In the genomic region with DNA sequence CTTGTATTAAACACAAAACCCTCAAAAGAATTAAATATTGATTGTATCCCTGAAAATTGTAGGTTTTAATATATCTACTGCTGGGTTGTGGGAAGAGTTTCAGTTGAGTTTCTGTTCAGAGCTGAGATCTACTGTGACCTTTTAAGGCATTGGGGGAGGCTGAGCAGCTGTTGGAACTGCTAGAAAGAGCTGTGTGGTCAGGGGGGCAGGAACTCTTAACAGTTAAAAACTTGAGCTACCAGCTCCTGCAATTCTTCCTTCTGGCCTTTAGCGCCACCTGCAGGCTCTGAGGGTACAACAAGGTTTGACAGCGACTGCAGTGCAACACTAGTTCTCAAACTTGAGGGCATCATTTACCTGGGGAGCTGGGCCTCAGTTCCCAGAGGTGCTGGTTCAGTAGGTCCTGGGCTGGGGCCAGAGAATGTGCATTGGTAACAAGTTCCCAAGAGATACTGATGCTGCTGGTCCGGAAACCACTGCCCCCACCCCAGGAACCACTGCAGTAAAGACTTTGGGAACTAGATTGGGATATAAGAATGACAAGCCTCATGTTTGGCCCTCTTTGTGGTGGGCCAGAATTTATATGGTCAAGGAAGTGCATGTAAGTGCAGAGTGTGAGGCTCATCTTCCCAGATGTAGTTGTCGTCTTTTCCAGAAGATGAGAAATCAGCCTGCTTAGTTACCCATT, we compare ENCODE assay signal across 8 cellular contexts. TPM values are rescaled to one million over a fixed set of nuclear protein-coding genes. Genes with fewer than 3 reads are reported as not detected.
DNase-seq lines count a peak whose midpoint lies in the region; ATAC-seq, FAIRE-seq and TF ChIP-seq lines count a peak whose summit lies in the region.

No MANE protein-coding gene starts in this region.

- no peaks in the 10 kb centered on the region for H3K36me3 ChIP-seq in H1 (ENCODE audit: control insufficient read depth in 2 of 4, insufficient read depth in 4 of 4, low read length in 3 of 4)

- H3K18ac ChIP-seq in H1 (ENCODE audit: extremely low read depth, low read length), result no peak overlapping the region

- no peak overlapping the region for H3K56ac ChIP-seq in H1 (replicated peaks; ENCODE audit: insufficient read length, low read depth, low read length)

- POLR2A ChIA-PET in H1 (lab: Charles Lee; ENCODE audit: partially characterized antibody), result interaction anchor here (0.7 to 1.2 kb wide), 3 partner anchors 64 to 914 kb away, joined by 3 to 4 read pairs (median 3); no protein-coding TSS in a partner anchor

- H2AK5ac ChIP-seq in H1 (ENCODE audit: low read depth, low read length), result no peak overlapping the region

- H3K23me2 ChIP-seq in H1 (ENCODE audit: low read depth, low read length), result peaks cover 10% of the 10 kb centered on the region; the same call in 1 of the 2 replicates

- no peaks in the 10 kb centered on the region for H4K20me1 ChIP-seq in H1 (replicated peaks in 1 of 2; ENCODE audit: control insufficient read depth in 1 of 2, insufficient read depth in 2 of 2, low read length in 2 of 2)

- H3K4me3 ChIP-seq in H1 (ENCODE audit: extremely low read depth in 1 of 4, insufficient read depth in 2 of 4, low read depth in 3 of 4, low read length in 4 of 4), result peak overlapping the region in 1 of 4 experiments; percentile 69; a peak in 1 of 8 replicates

- no peak overlapping the region for H2BK5ac ChIP-seq in H1 (ENCODE audit: low read depth, low read length)

- no peak overlapping the region for H3K23ac ChIP-seq in H1 (ENCODE audit: insufficient read length)

- FAIRE-seq in H1 (lab: Jason Lieb, UNC), result peak; percentile 88

- no peak overlapping the region for H4K5ac ChIP-seq in H1 (ENCODE audit: insufficient read length, low read depth, low read length)

- H3K9ac ChIP-seq in H1 (replicated peaks in 1 of 4; ENCODE audit: extremely low read depth in 1 of 4, low read depth in 3 of 4, low read length in 3 of 4), result no peak overlapping the region

- H3K4me3 Mint-ChIP-seq in mesothelial cell of epicardium, result peak overlapping the region; percentile 30

- H4K91ac ChIP-seq in H1 (replicated peaks; ENCODE audit: insufficient read length, low read length), result no peak overlapping the region

- no peak for TF ChIP-seq POLR2A in H1 (IDR thresholded peaks at IDR 0.05; ENCODE audit: control extremely low read depth in 1 of 2, low read depth in 2 of 2, low read length in 2 of 2)

- H2AFZ ChIP-seq in H1 (ENCODE audit: low read length), result no peak overlapping the region

- H3K4me1 ChIP-seq in H1 (replicated peaks in 1 of 4; ENCODE audit: control insufficient read depth in 3 of 4, insufficient read depth in 4 of 4, low read length in 3 of 4), result peaks cover 10 to 21% (median 15%) of the 10 kb centered on the region in 4 experiments; a peak in 6 of 7 replicates

- TF ChIP-seq EP300 in H1 (IDR thresholded peaks at IDR 0.05; ENCODE audit: borderline replicate concordance in 1 of 2, low read depth in 2 of 2, low read length in 2 of 2), result peak in 1 of 2 experiments; percentile 97; a peak in 1 of 3 replicates

- 0 out of 2 replicates have a peak overlapping the region, but pooled peaks have one; percentile 13 for H2BK15ac ChIP-seq in H1 (ENCODE audit: low read length)

- H2BK20ac ChIP-seq in H1 (ENCODE audit: low read length), result no peak overlapping the region

- 33% methylated on average over 4 of the region's 4 CpGs; no CpG with 5 or more reads in 1 of the 2 experiments for WGBS in H1 (ENCODE audit: extremely low coverage in 1 of 2, insufficient coverage in 1 of 2, insufficient read length in 1 of 2, insufficient replicate concordance in 2 of 2, low coverage in 1 of 2, low lambda C conversion rate in 2 of 2, missing lambda C conversion rate in 1 of 2), 2 experiments

- H3K79me1 ChIP-seq in H1 (ENCODE audit: low read depth, low read length), result peaks cover 4% of the 10 kb centered on the region

- H3K36me3 Mint-ChIP-seq in mesothelial cell of epicardium, result no peaks in the 10 kb centered on the region

- no peaks in the 10 kb centered on the region for H3K9me3 ChIP-seq in H1 (ENCODE audit: insufficient read depth in 2 of 2, low read depth in 1 of 2, low read length in 1 of 2)

- H2BK12ac ChIP-seq in H1 (ENCODE audit: low read depth, low read length), result no peak overlapping the region

- H3K27me3 Mint-ChIP-seq in mesothelial cell of epicardium (ENCODE audit: low read depth), result no peaks in the 10 kb centered on the region

- TF ChIP-seq CTCF in H1 (IDR thresholded peaks at IDR 0.05; ENCODE audit: control extremely low read depth in 1 of 3, insufficient read depth in 1 of 3, low read depth in 1 of 3, low read length in 3 of 3), result peak; percentile 69 to 90 (median 88)
- TF ChIP-seq CTCF in mesothelial cell of epicardium (IDR thresholded peaks at IDR 0.05; ENCODE audit: unreplicated experiment), result peak; percentile 83

- peaks cover 0 to 57% of the 10 kb centered on the region in 2 experiments; a peak in 2 of 4 replicates for H3K79me2 ChIP-seq in H1 (ENCODE audit: control insufficient read depth in 1 of 2, insufficient read depth in 2 of 2, low read length in 2 of 2)

- H3K9me3 Mint-ChIP-seq in mesothelial cell of epicardium, result no peaks in the 10 kb centered on the region

- H3K27ac Mint-ChIP-seq in mesothelial cell of epicardium, result no peak overlapping the region

- CTCF ChIA-PET in H1 (lab: Charles Lee; ENCODE audit: partially characterized antibody), result interaction anchor here (0.6 to 1.8 kb wide), 55 partner anchors 8 to 1117 kb away, joined by 3 to 10 read pairs (median 3); partner anchors contain the start of gene SPRYD7

- peak; percentile 96 to 98 for TF ChIP-seq RAD21 in H1 (IDR thresholded peaks at IDR 0.05 in 1 of 2, conservative IDR thresholded peaks at IDR 0.05 in 1 of 2; ENCODE audit: low read depth in 2 of 2, low read length in 2 of 2)

- H2BK120ac ChIP-seq in H1 (replicated peaks; ENCODE audit: low read depth, low read length), result no peak overlapping the region

- peak; percentile 47 for ATAC-seq in GM21360 (IDR thresholded peaks at IDR 0.05; ENCODE audit: unreplicated experiment)

- H3K14ac ChIP-seq in H1 (ENCODE audit: insufficient read length), result no peak overlapping the region

- H3K27ac ChIP-seq in H1 (ENCODE audit: low read depth, low read length), result no peak overlapping the region

- H3K4me1 Mint-ChIP-seq in mesothelial cell of epicardium, result peaks cover 26% of the 10 kb centered on the region

- no peak overlapping the region for H3K4ac ChIP-seq in H1 (replicated peaks; ENCODE audit: insufficient read length, low read depth, low read length)

- DNase-seq in COR-L47 (lab: John Stamatoyannopoulos, UW) (peak; percentile 80), HT-29 (ENCODE audit: low spot score) (peak; percentile 96), NK-92 (lab: John Stamatoyannopoulos, UW; ENCODE audit: unreplicated experiment) (peak; percentile 58), H1 (ENCODE audit: low read depth in 1 of 2, low spot score in 2 of 2) (peak; percentile 79 to 95), mesothelial cell of epicardium (ENCODE audit: low spot score in 2 of 2, unreplicated experiment in 2 of 2) (peak; percentile 74 to 86)
- DNase-seq in activated CD8-positive, alpha-beta memory T cell treated with anti-CD3 and anti-CD28 coated beads for 24 hours, result peak; percentile 96
- peak; percentile 79 to 89 for DNase-seq in stimulated activated CD8-positive, alpha-beta memory T cell treated with anti-CD3 and anti-CD28 coated beads, Interleukin-2, amount 100 ng/mL, for 48 hours (ENCODE audit: low read depth in 2 of 2)

- H3K27me3 ChIP-seq in H1 (replicated peaks in 1 of 4; ENCODE audit: control insufficient read depth in 3 of 4, extremely low read depth in 1 of 4, insufficient read depth in 3 of 4, low read length in 3 of 4), result no peaks in the 10 kb centered on the region

- no peak overlapping the region for H4K8ac ChIP-seq in H1 (ENCODE audit: extremely low read depth, insufficient read depth, low read length)

- H3K4me2 ChIP-seq in H1 (ENCODE audit: insufficient read depth in 1 of 2, low read depth in 2 of 2, low read length in 2 of 2), result peak overlapping the region in 1 of 2 experiments; percentile 92; a peak in 1 of 4 replicates

TF ChIP-seq in H1, 55 proteins besides CTCF, POLR2A, EP300 and RAD21:
- TF ChIP-seq SP4 (IDR thresholded peaks at IDR 0.05; ENCODE audit: low read length) (no peak), SRF (IDR thresholded peaks at IDR 0.05; ENCODE audit: low read depth, low read length) (peak; percentile 88), SIN3A (conservative IDR thresholded peaks at IDR 0.05 in 1 of 2, IDR thresholded peaks at IDR 0.05 in 1 of 2; ENCODE audit: low read depth in 1 of 2, low read length in 2 of 2) (0 out of 4 replicates have a peak, but pooled peaks of 1 of the 2 experiments have one; percentile 42), TBP (IDR thresholded peaks at IDR 0.05; ENCODE audit: low read depth, low read length) (0 out of 2 replicates have a peak, but pooled peaks have one; percentile 36), TAF1 (IDR thresholded peaks at IDR 0.05; ENCODE audit: low read depth, low read length) (0 out of 2 replicates have a peak, but pooled peaks have one; percentile 37), SP1 (IDR thresholded peaks at IDR 0.05; ENCODE audit: low read depth, low read length) (0 out of 2 replicates have a peak, but pooled peaks have one; percentile 37), JUND (IDR thresholded peaks at IDR 0.05; ENCODE audit: low read length) (peak; percentile 70; the same call in 1 of the 2 replicates), TCF12 (IDR thresholded peaks at IDR 0.05; ENCODE audit: low read depth, low read length) (0 out of 2 replicates have a peak, but pooled peaks have one; percentile 76), POLR2AphosphoS5 (IDR thresholded peaks at IDR 0.05; ENCODE audit: low read depth, low read length) (no peak)
- TF ChIP-seq, protein P1, sequence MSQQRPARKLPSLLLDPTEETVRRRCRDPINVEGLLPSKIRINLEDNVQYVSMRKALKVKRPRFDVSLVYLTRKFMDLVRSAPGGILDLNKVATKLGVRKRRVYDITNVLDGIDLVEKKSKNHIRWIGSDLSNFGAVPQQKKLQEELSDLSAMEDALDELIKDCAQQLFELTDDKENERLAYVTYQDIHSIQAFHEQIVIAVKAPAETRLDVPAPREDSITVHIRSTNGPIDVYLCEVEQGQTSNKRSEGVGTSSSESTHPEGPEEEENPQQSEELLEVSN (IDR thresholded peaks at IDR 0.05), result no peak
TF ChIP-seq in H1: peak in this region for 7.

RNA-seq across cellular contexts. Expression of gene RNASEH2B, which starts 2.5 kb away (rescaled TPM):
- 30.4 and 30.8 TPM in 2 replicates for total RNA-seq in HT-29 (2014; rRNA removed; shearing (Covaris generic))
- total RNA-seq in H1 (2021; fragmentation: NEBNext Ultra II Directional; extraction: Animal tissue kit (Norgen Biotek cat#: 25700)), result 43.8 and 43.9 TPM in 2 replicates
- 8.5 and 19.3 TPM in 2 replicates for polyA plus RNA-seq in H1 (2011; rRNA removed)
- 21.2 TPM for polyA plus RNA-seq in H1 (2011; cell fraction: cytosol; rRNA removed)
- 7.2 TPM for polyA plus RNA-seq in H1 (2011; cell fraction: nucleus; rRNA removed)
- 26.5 to 52.4 TPM (median 33.4 TPM) in 4 replicates for polyA plus RNA-seq in H1 (2012, experiment 1 of 2)
- 19.3 TPM for polyA plus RNA-seq in H1 (2012, experiment 2 of 2)
- 44.7 TPM for polyA plus RNA-seq in H1 (2013, experiment 1 of 2)
- polyA plus RNA-seq in H1 (2013, experiment 2 of 2), result 45.8 TPM
- polyA minus RNA-seq in H1 (2011; rRNA and poly(A)+ RNA removed), result 17.2 and 19.5 TPM in 2 replicates
- 11.7 TPM for polyA minus RNA-seq in H1 (2011; cell fraction: cytosol; rRNA and poly(A)+ RNA removed)
- 66.1 TPM for polyA minus RNA-seq in H1 (2011; cell fraction: nucleus; rRNA and poly(A)+ RNA removed)
- total RNA-seq in mesothelial cell of epicardium, result 38.5 to 49.0 TPM (median 47.4 TPM) in 3 replicates
